15 cellular contexts compared by ENCODE assay signal in genomic region chr4:79964715-79965345, GRCh38.
A peak's percentile ranks its signal among the peaks of the same experiment; 100 is the strongest.
DNase-seq lines count a peak whose midpoint lies in the region; ATAC-seq, FAIRE-seq and TF ChIP-seq lines count a peak whose summit lies in the region.
"Had no signal": no experiment of that assay in that cellular context is flagged by ENCODE, and none has a peak within 500 bp of the region (broad histone marks: within the 10 kb centered on the region; RNA-seq: fewer than 3 reads in every experiment).

No MANE protein-coding gene starts in this region.

- intact Hi-C loops in right lobe of liver (cut with DNase I) (no loop called here), HepG2 (cut with micrococcal nuclease; ENCODE audit: unreplicated experiment) (no loop called here)
- intact Hi-C loops in activated T-helper 1 cell treated with anti-CD3 and anti-CD28 coated beads, Interleukin-12 subunit alpha, Interleukin-12 subunit beta, Interleukin-2, Interleukin-4 antibody, amounts not matched to agents 30 ng/mL and 10 ng/mL and 1 ng/mL, durations not matched to agents 14 hours and 24 hours and 36 hours (cut with micrococcal nuclease): no loop called here

- no peaks in the 10 kb centered on the region for H4K20me1 ChIP-seq in HepG2 (ENCODE audit: insufficient read depth, low read length)

- no peak for TF ChIP-seq CTCF in right lobe of liver (IDR thresholded peaks at IDR 0.05)
- TF ChIP-seq CTCF in HepG2 (CRISPR knock-in tag; IDR thresholded peaks at IDR 0.05): no peak

- H3K4me1 Mint-ChIP-seq in activated T-helper 1 cell treated with anti-CD3 and anti-CD28 coated beads, Interleukin-12 subunit alpha, Interleukin-12 subunit beta, Interleukin-2, Interleukin-4 antibody, amounts not matched to agents 30 ng/mL and 10 ng/mL and 1 ng/mL, durations not matched to agents 14 hours and 24 hours and 36 hours (ENCODE audit: low read depth): no peaks in the 10 kb centered on the region
- no peaks in the 10 kb centered on the region for H3K4me1 Mint-ChIP-seq in activated naive CD8-positive, alpha-beta T cell treated with anti-CD3 and anti-CD28 coated beads for 36 hours

- in situ Hi-C loops in HepG2 (cut with HindIII; ENCODE audit: extremely low pct_ligation_motif_present, low pct_unique_long_range_greater_than_20kb): no loop called here

- CTCF ChIA-PET in HepG2 (lab: Yijun Ruan, JAX; ENCODE audit: low intra/inter-chr PET ratio, low total read pairs): no interaction called here

- H3K27me3 Mint-ChIP-seq in activated T-helper 1 cell treated with anti-CD3 and anti-CD28 coated beads, Interleukin-12 subunit alpha, Interleukin-12 subunit beta, Interleukin-2, Interleukin-4 antibody, amounts not matched to agents 30 ng/mL and 10 ng/mL and 1 ng/mL, durations not matched to agents 14 hours and 24 hours and 36 hours (ENCODE audit: insufficient read depth): no peaks in the 10 kb centered on the region
- no peaks in the 10 kb centered on the region for H3K27me3 Mint-ChIP-seq in activated naive CD8-positive, alpha-beta T cell treated with anti-CD3 and anti-CD28 coated beads for 36 hours

- H3K4me1 ChIP-seq in right lobe of liver (no peaks in the 10 kb centered on the region), HepG2 (ENCODE audit: insufficient read depth, low read length) (no peaks in the 10 kb centered on the region), neuron (ENCODE audit: insufficient read depth, low read length) (no peaks in the 10 kb centered on the region)

- no peak for FAIRE-seq in HepG2 (lab: Jason Lieb, UNC)
- FAIRE-seq in GM19239 (lab: Jason Lieb, UNC): no peak
- FAIRE-seq: A204.1, bronchial epithelial cell had no signal

- H3K4me2 ChIP-seq in HepG2 (ENCODE audit: low read depth, low read length): no peak overlapping the region

- 72% methylated on average over 10 of the region's 49 CpGs for WGBS in right lobe of liver (ENCODE audit: insufficient coverage, low coverage, low lambda C conversion rate, missing lambda C conversion rate)
- 97% methylated on average over 32 of the region's 49 CpGs for WGBS in HepG2 (ENCODE audit: low lambda C conversion rate)

- H3K36me3 ChIP-seq in right lobe of liver (peaks cover 0 to 10% (median 4%) of the 10 kb centered on the region in 4 donors), HepG2 (replicated peaks in 1 of 2; ENCODE audit: control insufficient read depth in 1 of 2, insufficient read depth in 2 of 2, low read length in 2 of 2) (no peaks in the 10 kb centered on the region), neuron (ENCODE audit: insufficient read depth, low read length) (peaks cover 6% of the 10 kb centered on the region)

- no TSS peak for BruUV-seq in HepG2 (replicated peaks; lab: Mats Ljungman, UMichigan)

- H3K9me3 ChIP-seq in right lobe of liver: no peaks in the 10 kb centered on the region
- no peaks in the 10 kb centered on the region for H3K9me3 ChIP-seq in HepG2 (ENCODE audit: low read length)
- H3K9me3 ChIP-seq in neuron (ENCODE audit: low read length): peaks cover 7% of the 10 kb centered on the region

- peak in 3 of 4 donors; percentile 44 to 49 (median 44) for ATAC-seq in right lobe of liver
- no peak for ATAC-seq in HepG2

- no peaks in the 10 kb centered on the region for H3K79me2 ChIP-seq in HepG2 (ENCODE audit: insufficient read depth, low read length)

- TF ChIP-seq POLR2A in right lobe of liver (IDR thresholded peaks at IDR 0.05): no peak
- no peak for TF ChIP-seq POLR2A in HepG2 (IDR thresholded peaks at IDR 0.05; ENCODE audit: insufficient read depth in 1 of 2, low read depth in 2 of 2, low read length in 2 of 2)

- no peaks in the 10 kb centered on the region for H3K9me3 Mint-ChIP-seq in activated T-helper 1 cell treated with anti-CD3 and anti-CD28 coated beads, Interleukin-12 subunit alpha, Interleukin-12 subunit beta, Interleukin-2, Interleukin-4 antibody, amounts not matched to agents 30 ng/mL and 10 ng/mL and 1 ng/mL, durations not matched to agents 14 hours and 24 hours and 36 hours
- H3K9me3 Mint-ChIP-seq in activated naive CD8-positive, alpha-beta T cell treated with anti-CD3 and anti-CD28 coated beads for 36 hours: peaks cover 4% of the 10 kb centered on the region

- H3K27me3 ChIP-seq in right lobe of liver (no peaks in the 10 kb centered on the region), HepG2 (ENCODE audit: control insufficient read depth in 1 of 2, insufficient read depth in 2 of 2, low read length in 2 of 2) (no peaks in the 10 kb centered on the region), neuron (ENCODE audit: insufficient read depth, low read length) (no peaks in the 10 kb centered on the region)

- DNase-seq in right lobe of liver (peak in 1 of 3 donors; percentile 18), HepG2 (ENCODE audit: low spot score) (no peak), iPS DF 19.7 (ENCODE audit: low read depth, low spot score) (peak; percentile 33), GM19239 (ENCODE audit: insufficient read length, low spot score) (no peak)
- DNase-seq in stimulated activated CD4-positive, alpha-beta T cell treated with anti-CD3 and anti-CD28 coated beads, Interleukin-1b, Interleukin-23, amount 100 ng/mL, for 48 hours: no peak
- no peak for DNase-seq in activated T-helper 1 cell treated with anti-CD3 and anti-CD28 coated beads, Interleukin-12 subunit alpha, Interleukin-12 subunit beta, Interleukin-2, Interleukin-4 antibody, amounts not matched to agents 30 ng/mL and 10 ng/mL and 1 ng/mL, durations not matched to agents 14 hours and 24 hours and 36 hours (ENCODE audit: low spot score)
- no peak for DNase-seq in activated naive CD8-positive, alpha-beta T cell treated with anti-CD3 and anti-CD28 coated beads for 36 hours
- DNase-seq: activated CD4-positive, alpha-beta T cell treated with anti-CD3 and anti-CD28 coated beads, Interleukin-2, amount 50 U/mL, for 4 hours; activated effector memory CD4-positive, alpha-beta T cell treated with Interleukin-2 at 50 U/mL for 16 hours; KBM-7; NCI-H187 treated with DMSO at 0.1 percent for 48 hours; NCI-H69 had no signal

- H3K9ac ChIP-seq in HepG2 (ENCODE audit: insufficient read depth, low read depth, low read length): no peak overlapping the region

- H2AFZ ChIP-seq in HepG2 (ENCODE audit: low read length): no peak overlapping the region
- no peak overlapping the region for H2AFZ ChIP-seq in neuron (ENCODE audit: low read depth, low read length)

- H3K27ac ChIP-seq in right lobe of liver (no peak overlapping the region), HepG2 (ENCODE audit: extremely low read length, insufficient read depth, low read length) (no peak overlapping the region)

- no peak for TF ChIP-seq RAD21 in HepG2 (CRISPR knock-in tag; IDR thresholded peaks at IDR 0.05)

- H3K4me3 ChIP-seq in right lobe of liver (no peak overlapping the region), HepG2 (replicated peaks in 1 of 3; ENCODE audit: insufficient read depth in 1 of 3, low read depth in 2 of 3, low read length in 3 of 3) (no peak overlapping the region), neuron (ENCODE audit: low read length) (peak overlapping the region; percentile 34)

- POLR2A ChIA-PET in HepG2 (lab: Yijun Ruan, JAX): no interaction called here

- TF ChIP-seq EP300 in HepG2 (IDR thresholded peaks at IDR 0.05; ENCODE audit: low read depth in 2 of 2, low read length in 2 of 2) (no peak), HepG2 (CRISPR knock-in tag; IDR thresholded peaks at IDR 0.05; ENCODE audit: borderline replicate concordance) (no peak)

- H3K27ac Mint-ChIP-seq in activated T-helper 1 cell treated with anti-CD3 and anti-CD28 coated beads, Interleukin-12 subunit alpha, Interleukin-12 subunit beta, Interleukin-2, Interleukin-4 antibody, amounts not matched to agents 30 ng/mL and 10 ng/mL and 1 ng/mL, durations not matched to agents 14 hours and 24 hours and 36 hours: no peak overlapping the region
- no peak overlapping the region for H3K27ac Mint-ChIP-seq in activated naive CD8-positive, alpha-beta T cell treated with anti-CD3 and anti-CD28 coated beads for 36 hours

- H3K4me3 Mint-ChIP-seq in activated T-helper 1 cell treated with anti-CD3 and anti-CD28 coated beads, Interleukin-12 subunit alpha, Interleukin-12 subunit beta, Interleukin-2, Interleukin-4 antibody, amounts not matched to agents 30 ng/mL and 10 ng/mL and 1 ng/mL, durations not matched to agents 14 hours and 24 hours and 36 hours: no peak overlapping the region
- H3K4me3 Mint-ChIP-seq in activated naive CD8-positive, alpha-beta T cell treated with anti-CD3 and anti-CD28 coated beads for 36 hours: no peak overlapping the region

- peaks cover 24% of the 10 kb centered on the region for H3K36me3 Mint-ChIP-seq in activated T-helper 1 cell treated with anti-CD3 and anti-CD28 coated beads, Interleukin-12 subunit alpha, Interleukin-12 subunit beta, Interleukin-2, Interleukin-4 antibody, amounts not matched to agents 30 ng/mL and 10 ng/mL and 1 ng/mL, durations not matched to agents 14 hours and 24 hours and 36 hours (ENCODE audit: low read depth)
- H3K36me3 Mint-ChIP-seq in activated naive CD8-positive, alpha-beta T cell treated with anti-CD3 and anti-CD28 coated beads for 36 hours: peaks cover 3% of the 10 kb centered on the region

TF ChIP-seq in HepG2, 621 proteins besides CTCF, POLR2A, EP300 and RAD21:
- TF ChIP-seq ZNF235 (CRISPR knock-in tag; IDR thresholded peaks at IDR 0.05; ENCODE audit: borderline replicate concordance) (no peak), ZNF550 (CRISPR knock-in tag; IDR thresholded peaks at IDR 0.05; ENCODE audit: borderline replicate concordance) (no peak), ZNF709 (CRISPR knock-in tag; IDR thresholded peaks at IDR 0.05) (no peak), TERF1 (CRISPR knock-in tag; IDR thresholded peaks at IDR 0.05) (no peak), ZNF354B (CRISPR knock-in tag; IDR thresholded peaks at IDR 0.05) (no peak)
